In the genomic region with DNA sequence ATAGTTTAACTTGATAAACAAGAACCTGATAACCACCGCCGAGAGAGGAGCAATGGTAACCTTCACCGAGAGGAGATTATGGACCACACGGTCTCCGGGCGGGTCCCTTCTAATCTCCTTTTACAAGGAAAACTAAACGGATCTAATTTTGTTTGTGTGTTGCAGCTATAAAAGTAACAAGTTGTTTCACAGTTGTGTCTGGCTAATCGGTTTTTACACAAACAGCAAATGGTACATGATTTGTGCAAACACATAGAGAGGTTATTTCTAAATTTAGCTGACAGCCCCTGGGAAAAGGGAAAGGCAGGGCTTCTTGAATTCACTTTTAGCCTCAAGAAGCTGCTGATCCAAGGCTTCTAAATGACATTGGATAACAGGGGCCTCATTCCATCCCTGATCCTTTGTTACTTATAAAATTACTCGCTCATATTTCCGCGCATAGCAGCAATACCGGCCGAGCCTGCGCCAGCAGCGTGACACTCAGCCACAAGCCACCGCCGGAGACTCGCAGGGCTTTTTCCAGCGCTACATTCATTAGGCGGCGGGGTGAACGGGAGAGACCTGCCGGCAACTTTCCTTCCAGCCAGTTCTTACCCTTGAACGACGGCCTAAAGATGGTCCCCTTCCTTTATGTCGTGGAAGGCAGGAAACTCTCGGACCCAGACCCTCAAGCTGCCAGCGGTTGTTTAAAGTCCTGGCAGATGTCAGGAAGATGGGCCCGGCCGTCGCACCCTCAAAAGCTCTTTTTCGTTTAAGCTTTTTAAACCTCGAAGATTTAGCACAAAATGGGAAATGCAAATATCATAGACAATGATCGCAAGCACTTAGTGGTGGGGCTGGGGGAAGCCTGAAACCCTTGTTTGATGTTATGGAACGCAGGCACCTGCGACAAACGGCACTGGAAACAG, we compare ENCODE assay signal across 11 cellular contexts. TPM values are rescaled to one million over a fixed set of nuclear protein-coding genes. Genes with fewer than 3 reads are reported as not detected.
DNase-seq lines count a peak whose midpoint lies in the region; ATAC-seq, FAIRE-seq and TF ChIP-seq lines count a peak whose summit lies in the region.
"Had no signal": no experiment of that assay in that cellular context is flagged by ENCODE, and none has a peak within 500 bp of the region (broad histone marks: within the 10 kb centered on the region; RNA-seq: fewer than 3 reads in every experiment).

No MANE protein-coding gene starts in this region.

- peaks cover 16% of the 10 kb centered on the region; the same call in 1 of the 2 replicates for H3K4me1 ChIP-seq in H9 (ENCODE audit: insufficient read depth, low read length)

- no peak overlapping the region for H3K27ac ChIP-seq in H9 (ENCODE audit: insufficient read length, low read depth, low read length)
- H3K27ac ChIP-seq in WERI-Rb-1: no peak overlapping the region
- H3K27ac ChIP-seq: suprapubic skin had no signal

- H3K9me3 ChIP-seq in H9 (ENCODE audit: control insufficient read depth, low read depth, low read length): no peaks in the 10 kb centered on the region
- H3K9me3 ChIP-seq in WERI-Rb-1 (ENCODE audit: severe bottlenecking): no peaks in the 10 kb centered on the region
- H3K9me3 ChIP-seq in iPS-18c (ENCODE audit: control insufficient read depth, insufficient read depth, low read length): peaks cover 3% of the 10 kb centered on the region
- H3K9me3 ChIP-seq: mucosa of descending colon, suprapubic skin had no signal

- no peak overlapping the region for H3K56ac ChIP-seq in H9 (ENCODE audit: insufficient read length, low read depth, low read length)

- H3K27me3 ChIP-seq in H9 (ENCODE audit: insufficient read depth, low read length) (peaks cover 12% of the 10 kb centered on the region; the same call in 1 of the 2 replicates), WERI-Rb-1 (ENCODE audit: insufficient read depth, low read depth, severe bottlenecking) (peaks cover 55% of the 10 kb centered on the region)

- H3K27ac Mint-ChIP-seq in H9: no peak overlapping the region; a peak in 1 of 7 replicates

- H3K79me2 ChIP-seq in H9 (ENCODE audit: insufficient read depth, low read length): no peaks in the 10 kb centered on the region; the same call in 1 of the 2 replicates

- no peak overlapping the region for H2BK15ac ChIP-seq in H9 (ENCODE audit: low read depth, low read length)

- H3K79me1 ChIP-seq in H9 (ENCODE audit: insufficient read depth, low read depth, low read length, poor library complexity, severe bottlenecking): no peaks in the 10 kb centered on the region

- H4K5ac ChIP-seq in H9 (ENCODE audit: insufficient read length, low read depth, low read length): no peak overlapping the region

- no peak overlapping the region for H3K23ac ChIP-seq in H9 (ENCODE audit: insufficient read length, low read depth, low read length)

- peaks cover 0 to 2% of the 10 kb centered on the region in 2 experiments; a peak in 3 of 5 replicates for H3K9me3 Mint-ChIP-seq in H9

- no peak overlapping the region for H3T11ph ChIP-seq in H9 (ENCODE audit: low read length)

- H2BK12ac ChIP-seq in H9 (ENCODE audit: insufficient read length, low read depth, low read length): no peak overlapping the region

- no CpG with 5 or more reads among the region's 37 CpGs for WGBS in H9 (ENCODE audit: extremely low coverage, insufficient read length, low lambda C conversion rate)

- no peak overlapping the region for H3K4ac ChIP-seq in H9 (ENCODE audit: low read depth, low read length)

- no peak overlapping the region for H2AK5ac ChIP-seq in H9 (ENCODE audit: insufficient read length, low read length)

- DNase-seq in DMS53 (lab: John Stamatoyannopoulos, UW) (peak; percentile 78), H9 (peak; percentile 51), WERI-Rb-1 (no peak), germinal center (ENCODE audit: low spot score) (no peak), GM12892 (ENCODE audit: insufficient read length) (no peak)
- DNase-seq: activated CD4-positive, alpha-beta T cell treated with anti-CD3 and anti-CD28 coated beads for 4 hours had no signal

- H2BK120ac ChIP-seq in H9 (ENCODE audit: low read depth, low read length, poor library complexity, severe bottlenecking): no peak overlapping the region

- TF ChIP-seq CTCF in H9 (conservative IDR thresholded peaks at IDR 0.05) (no peak), WERI-Rb-1 (IDR thresholded peaks at IDR 0.05; ENCODE audit: low read depth, low read length) (no peak)

- H3K4me1 Mint-ChIP-seq in H9: peaks cover 50 to 59% of the 10 kb centered on the region in 2 experiments

- H3K36me3 ChIP-seq in WERI-Rb-1: no peaks in the 10 kb centered on the region
- H3K36me3 ChIP-seq: suprapubic skin had no signal

- H4K8ac ChIP-seq in H9 (replicated peaks; ENCODE audit: insufficient read length, low read depth, low read length): no peak overlapping the region

- H2BK5ac ChIP-seq in H9 (ENCODE audit: insufficient read length, low read length): no peak overlapping the region

- ATAC-seq in GM18867 (IDR thresholded peaks at IDR 0.05; ENCODE audit: unreplicated experiment) (no peak), GM19467 (IDR thresholded peaks at IDR 0.05; ENCODE audit: unreplicated experiment) (no peak)

- peaks cover 0 to 3% (median 0%) of the 10 kb centered on the region in 3 experiments; a peak in 3 of 7 replicates for H3K36me3 Mint-ChIP-seq in H9 (ENCODE audit: insufficient read depth in 1 of 3, low read depth in 3 of 3)

- no peak overlapping the region for H3K14ac ChIP-seq in H9 (ENCODE audit: insufficient read depth, low read length)

- peak overlapping the region; percentile 81 to 96 for H3K4me3 Mint-ChIP-seq in H9

- H2BK20ac ChIP-seq in H9 (ENCODE audit: low read depth, low read length, poor library complexity, severe bottlenecking): no peak overlapping the region

- no peak overlapping the region for H3K9ac ChIP-seq in H9 (ENCODE audit: extremely low read depth, insufficient read length, low read length)

- peak overlapping the region; percentile 83 for H3K4me2 ChIP-seq in H9 (ENCODE audit: insufficient read depth, insufficient read length, low read length)

- FAIRE-seq in GM12892 (lab: Jason Lieb, UNC): no peak

- H4K20me1 ChIP-seq in H9 (ENCODE audit: control insufficient read depth, insufficient read depth, insufficient read length): no peaks in the 10 kb centered on the region

- H3K27me3 Mint-ChIP-seq in H9 (ENCODE audit: low read depth): peaks cover 82% of the 10 kb centered on the region

- H3K4me3 ChIP-seq in WERI-Rb-1 (ENCODE audit: low read depth, low read length) (peak overlapping the region; percentile 3), iPS-18c (ENCODE audit: insufficient read depth, low read depth, low read length) (peak overlapping the region; percentile 38; the same call in 1 of the 2 replicates)
- H3K4me3 ChIP-seq: mucosa of descending colon, suprapubic skin had no signal

- no peak overlapping the region for H2AFZ ChIP-seq in H9 (ENCODE audit: low read length)

- H3K18ac ChIP-seq in H9 (ENCODE audit: insufficient read length, low read depth, low read length): no peak overlapping the region

- no peak overlapping the region for H4K91ac ChIP-seq in H9 (ENCODE audit: insufficient read length, low read depth, low read length)

- peaks cover 49% of the 10 kb centered on the region for H3K23me2 ChIP-seq in H9 (ENCODE audit: insufficient read length, low read depth, low read length, poor library complexity, severe bottlenecking)

- no peak for TF ChIP-seq POLR2A in GM12892 (IDR thresholded peaks at IDR 0.05; ENCODE audit: low read depth, low read length)

RNA-seq across cellular contexts. Expression of a gene that starts 4.4 kb away (rescaled TPM):
- 25.8 and 26.1 TPM in 2 replicates for total RNA-seq in H9 (2021)
- polyA plus RNA-seq in GM12892 (2012; ENCODE audit: missing spikeins): not detected

RNA-seq across cellular contexts. Expression of a gene that starts 40.7 kb away (rescaled TPM):
- 21.4 and 21.9 TPM in 2 replicates for total RNA-seq in H9 (2021)
- 11.0 TPM for polyA plus RNA-seq in GM12892 (2012; ENCODE audit: missing spikeins)

Comparison
In these comparisons a context has a peak if more than half of its experiments do, and no peak if none do; other contexts are left out.
1. DNase-seq: peak in DMS53 (single experiment) and H9 (single experiment); none in WERI-Rb-1 (single experiment), germinal center (single experiment) and GM12892 (single experiment).